15 cellular contexts compared by ENCODE assay signal in genomic region chr17:59491353-59492090, GRCh38.
DNase-seq lines count a peak whose midpoint lies in the region; ATAC-seq and TF ChIP-seq lines count a peak whose summit lies in the region.
"Had no signal": no experiment of that assay in that cellular context is flagged by ENCODE, and none has a peak within 500 bp of the region (broad histone marks: within the 10 kb centered on the region; RNA-seq: fewer than 3 reads in every experiment).

No MANE protein-coding gene starts in this region.

- H3K36me3 ChIP-seq in left ventricle myocardium inferior (no peaks in the 10 kb centered on the region), ascending aorta (no peaks in the 10 kb centered on the region), parathyroid adenoma (ENCODE audit: control insufficient read depth, insufficient read depth, low read length) (no peaks in the 10 kb centered on the region)

- no peaks in the 10 kb centered on the region for H3K27me3 ChIP-seq in left ventricle myocardium inferior (ENCODE audit: low read depth)
- no peaks in the 10 kb centered on the region for H3K27me3 ChIP-seq in ascending aorta
- H3K27me3 ChIP-seq in parathyroid adenoma (ENCODE audit: control insufficient read depth, insufficient read depth, low read length): no peaks in the 10 kb centered on the region

- H3K27ac ChIP-seq in left ventricle myocardium inferior (replicated peaks) (peak overlapping the region; percentile 19), ascending aorta (peak overlapping the region; percentile 49 to 70), parathyroid adenoma (no peak overlapping the region)
- H3K27ac ChIP-seq: A549 had no signal

- H3K4me1 ChIP-seq in left ventricle myocardium inferior (peaks cover 8% of the 10 kb centered on the region), ascending aorta (peaks cover 0 to 8% of the 10 kb centered on the region in 2 donors), parathyroid adenoma (peaks cover 3% of the 10 kb centered on the region)
- H3K4me1 ChIP-seq: A549 had no signal

- H3K9me3 Mint-ChIP-seq in activated T-cell treated with anti-CD3 and anti-CD28 coated beads, Interleukin-2, amount 50 U/mL, for 4 hours: no peaks in the 10 kb centered on the region

- no peaks in the 10 kb centered on the region for H3K36me3 Mint-ChIP-seq in activated T-cell treated with anti-CD3 and anti-CD28 coated beads, Interleukin-2, amount 50 U/mL, for 4 hours (ENCODE audit: insufficient read depth)

- H3K4me3 Mint-ChIP-seq in activated T-cell treated with anti-CD3 and anti-CD28 coated beads, Interleukin-2, amount 50 U/mL, for 4 hours: no peak overlapping the region

- ATAC-seq in sciatic nerve: no peak
- no peak for ATAC-seq in activated T-cell treated with anti-CD3 and anti-CD28 coated beads, Interleukin-2, amount 50 U/mL, for 4 hours
- ATAC-seq: GM12878 had no signal

- H3K4me3 ChIP-seq in left ventricle myocardium inferior (no peak overlapping the region), ascending aorta (no peak overlapping the region), parathyroid adenoma (ENCODE audit: low read depth, low read length) (no peak overlapping the region)
- H3K4me3 ChIP-seq: A549, GM12878 had no signal

- H3K9me3 ChIP-seq in left ventricle myocardium inferior (replicated peaks) (no peaks in the 10 kb centered on the region), ascending aorta (no peaks in the 10 kb centered on the region), parathyroid adenoma (ENCODE audit: control insufficient read depth, low read length) (no peaks in the 10 kb centered on the region)
- H3K9me3 ChIP-seq: A549, Caco-2 had no signal

- peak overlapping the region; percentile 9 for H2AFZ ChIP-seq in parathyroid adenoma

- H3K27me3 Mint-ChIP-seq in activated T-cell treated with anti-CD3 and anti-CD28 coated beads, Interleukin-2, amount 50 U/mL, for 4 hours (ENCODE audit: low read depth): peaks cover 5% of the 10 kb centered on the region

- DNase-seq in left ventricle myocardium inferior (no peak), cardiac septum (ENCODE audit: low spot score) (no peak), ascending aorta (ENCODE audit: low spot score in 2 of 2) (no peak), SKM-1 treated with dmso at 0.1 percent for 144 hours (lab: John Stamatoyannopoulos, UW; ENCODE audit: unreplicated experiment) (no peak), sciatic nerve (ENCODE audit: low spot score) (no peak), posterior cingulate gyrus (no peak)
- no peak for DNase-seq in activated T-cell treated with anti-CD3 and anti-CD28 coated beads, Interleukin-2, amount 50 U/mL, for 4 hours
- DNase-seq: AML-193; NCI-H1436 treated with DMSO at 0.1 percent for 48 hours; NCI-H345; NK-92 treated with Interleukin-12 subunit alpha and Interleukin-12 subunit beta, amount 100 ng/mL, for 24 hours had no signal

- intact Hi-C loops in left ventricle myocardium inferior (cut with micrococcal nuclease): no loop called here
- intact Hi-C loops in cardiac septum (cut with DNase I): no loop called here
- intact Hi-C loops in ascending aorta (cut with DNase I): loop anchor here (1.0 kb wide), 1 partner anchor 8 kb away; no protein-coding TSS in a partner anchor
- intact Hi-C loops in sciatic nerve (cut with DNase I): no loop called here
- intact Hi-C loops in posterior cingulate gyrus (cut with DNase I): no loop called here

- no peaks in the 10 kb centered on the region for H3K79me2 ChIP-seq in parathyroid adenoma

- H3K4me2 ChIP-seq in parathyroid adenoma (ENCODE audit: low read length): no peak overlapping the region
- H3K4me2 ChIP-seq: A549 had no signal

- H3K9ac ChIP-seq in parathyroid adenoma: no peak overlapping the region

- TF ChIP-seq CTCF in left ventricle myocardium inferior (IDR thresholded peaks at IDR 0.05; ENCODE audit: borderline replicate concordance) (no peak), ascending aorta (IDR thresholded peaks at IDR 0.05) (no peak), parathyroid adenoma (IDR thresholded peaks at IDR 0.05) (no peak)

- no peaks in the 10 kb centered on the region for H3K4me1 Mint-ChIP-seq in activated T-cell treated with anti-CD3 and anti-CD28 coated beads, Interleukin-2, amount 50 U/mL, for 4 hours (ENCODE audit: low read depth)
